18 cellular contexts compared by ENCODE assay signal in genomic region chr1:54796902-54797301, GRCh38. TPM values are rescaled to one million over a fixed set of nuclear protein-coding genes. Genes with fewer than 3 reads are reported as not detected.
"Had no signal": no experiment of that assay in that cellular context is flagged by ENCODE, and none has a peak within 500 bp of the region (broad histone marks: within the 10 kb centered on the region; RNA-seq: fewer than 3 reads in every experiment).

No MANE protein-coding gene starts in this region.

- ATAC-seq: activated CD8-positive, alpha-beta T cell treated with anti-CD3 and anti-CD28 coated beads for 36 hours had no signal

- H3K27me3 Mint-ChIP-seq: activated CD8-positive, alpha-beta T cell treated with anti-CD3 and anti-CD28 coated beads for 36 hours; memory B cell had no signal

- H3K27ac ChIP-seq: ascending aorta, left ventricle myocardium inferior, upper lobe of left lung, WERI-Rb-1 had no signal

- H3K4me1 ChIP-seq: ascending aorta had no signal

- H3K9me3 Mint-ChIP-seq: memory B cell, nephron had no signal

- H3K36me3 ChIP-seq: ascending aorta, breast epithelium, left ventricle myocardium inferior, upper lobe of left lung, WERI-Rb-1 had no signal

- H3K4me3 ChIP-seq: ascending aorta, breast epithelium, left ventricle myocardium inferior, mucosa of descending colon, upper lobe of left lung had no signal

- H3K27ac Mint-ChIP-seq: activated CD8-positive, alpha-beta T cell treated with anti-CD3 and anti-CD28 coated beads for 36 hours; memory B cell had no signal

- H3K4me3 Mint-ChIP-seq: activated CD8-positive, alpha-beta T cell treated with anti-CD3 and anti-CD28 coated beads for 36 hours; memory B cell; nephron had no signal

- DNase-seq: activated CD4-positive, alpha-beta T cell treated with anti-CD3 and anti-CD28 coated beads for 4 hours; activated CD8-positive, alpha-beta T cell treated with anti-CD3 and anti-CD28 coated beads for 36 hours; activated gamma-delta T cell treated with Interleukin-2 at 50 U/mL for 16 hours; activated T-cell treated with anti-CD3 and anti-CD28 coated beads, Interleukin-2, amount 50 U/mL, for 48 hours; cerebellar nuclear complex; dermis blood vessel endothelial cell; left ventricle myocardium inferior; nucleus accumbens; stimulated activated CD4-positive, alpha-beta T cell treated with anti-CD3 and anti-CD28 coated beads, Interleukin-4, amount 100 ng/mL, for 24 hours; stimulated activated naive CD4-positive, alpha-beta T cell treated with Interleukin-2 at 50 U/mL for 16 hours; upper lobe of left lung; WERI-Rb-1 had no signal

- H3K9me3 ChIP-seq: breast epithelium, mucosa of descending colon had no signal

- H3K27me3 ChIP-seq: breast epithelium, upper lobe of left lung had no signal

RNA-seq across cellular contexts. Expression of gene TTC22, which starts 4.2 kb away (rescaled TPM):
- total RNA-seq: ascending aorta, skeletal muscle tissue had no signal
